9 cellular contexts compared by ENCODE assay signal in the genomic region with DNA sequence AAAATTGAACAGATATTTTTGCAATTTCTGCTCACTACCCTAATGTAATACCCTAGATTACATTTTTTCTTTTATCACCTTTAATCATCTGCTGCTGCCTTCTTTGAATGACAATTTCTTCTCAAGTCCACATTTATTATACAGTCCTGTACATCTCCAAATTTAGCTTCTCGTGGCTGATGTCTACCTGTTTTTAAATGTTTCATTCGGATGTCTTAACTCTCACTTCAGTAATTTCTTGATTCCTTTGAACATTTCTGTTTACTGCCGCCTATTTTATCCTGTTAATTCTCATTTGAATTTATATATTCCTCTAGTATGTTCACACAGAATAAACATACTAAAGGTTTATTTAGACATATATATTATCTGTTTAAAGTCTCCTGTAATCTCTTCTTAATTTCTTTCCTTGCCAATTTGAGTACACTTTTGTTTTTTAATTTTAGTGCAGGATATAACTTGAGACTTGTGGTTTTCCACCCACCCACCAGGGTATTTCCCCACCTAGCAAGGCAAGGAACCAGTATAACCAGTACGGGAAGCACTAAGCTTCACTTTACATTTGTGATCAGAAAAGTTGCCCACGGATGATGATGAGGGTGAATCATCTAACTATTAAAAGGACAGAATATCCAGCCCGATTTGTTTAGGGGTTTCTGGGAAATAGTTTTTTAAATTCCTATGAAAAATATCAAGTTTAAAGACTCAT. TPM values are rescaled to one million over a fixed set of nuclear protein-coding genes. Genes with fewer than 3 reads are reported as not detected.
A peak's percentile ranks its signal among the peaks of the same experiment; 100 is the strongest.
DNase-seq lines count a peak whose midpoint lies in the region; ATAC-seq and TF ChIP-seq lines count a peak whose summit lies in the region.
"Had no signal": no experiment of that assay in that cellular context is flagged by ENCODE, and none has a peak within 500 bp of the region (broad histone marks: within the 10 kb centered on the region; RNA-seq: fewer than 3 reads in every experiment).

No MANE protein-coding gene starts in this region.

- H3K4me3 ChIP-seq in GM12864 (ENCODE audit: low read depth, low read length), result no peak overlapping the region
- H3K4me3 ChIP-seq in right atrium auricular region, result no peak overlapping the region
- H3K4me3 ChIP-seq in lower lobe of right lung, result no peak overlapping the region

- H3K9ac ChIP-seq in H9 (ENCODE audit: extremely low read depth, insufficient read length, low read length), result peak overlapping the region; percentile 23

- no peak overlapping the region for H2BK120ac ChIP-seq in H9 (ENCODE audit: low read depth, low read length, poor library complexity, severe bottlenecking)

- H3K4me2 ChIP-seq in H9 (ENCODE audit: insufficient read depth, insufficient read length, low read length), result no peak overlapping the region

- H3K9me3 ChIP-seq in H9 (ENCODE audit: control insufficient read depth, low read depth, low read length) (no peaks in the 10 kb centered on the region), right atrium auricular region (peaks cover 0 to 4% of the 10 kb centered on the region in 2 donors), lower lobe of right lung (no peaks in the 10 kb centered on the region)

- WGBS in H9 (ENCODE audit: extremely low coverage, insufficient read length, low lambda C conversion rate), result no CpG with 5 or more reads among the region's 6 CpGs

- H2BK12ac ChIP-seq in H9 (ENCODE audit: insufficient read length, low read depth, low read length), result no peak overlapping the region

- no peak for TF ChIP-seq CTCF in GM12864 (IDR thresholded peaks at IDR 0.05; ENCODE audit: low read depth, low read length, missing control alignments)
- TF ChIP-seq CTCF in H9 (conservative IDR thresholded peaks at IDR 0.05), result no peak
- TF ChIP-seq CTCF in activated B cell treated with CpG ODN at 0.5 μM for 24 hours (IDR thresholded peaks at IDR 0.05), result no peak
- no peak for TF ChIP-seq CTCF in right atrium auricular region (IDR thresholded peaks at IDR 0.05)
- no peak for TF ChIP-seq CTCF in lower lobe of right lung (IDR thresholded peaks at IDR 0.05)

- H3K14ac ChIP-seq in H9 (ENCODE audit: insufficient read depth, low read length), result no peak overlapping the region

- H3T11ph ChIP-seq in H9 (ENCODE audit: low read length), result no peak overlapping the region

- no peak overlapping the region for H3K23ac ChIP-seq in H9 (ENCODE audit: insufficient read length, low read depth, low read length)

- H3K79me1 ChIP-seq in H9 (ENCODE audit: insufficient read depth, low read depth, low read length, poor library complexity, severe bottlenecking), result no peaks in the 10 kb centered on the region

- H3K27ac ChIP-seq in H9 (ENCODE audit: insufficient read length, low read depth, low read length), result no peak overlapping the region
- no peak overlapping the region for H3K27ac ChIP-seq in right atrium auricular region
- no peak overlapping the region for H3K27ac ChIP-seq in lower lobe of right lung

- no peak overlapping the region for H2BK5ac ChIP-seq in H9 (ENCODE audit: insufficient read length, low read length)

- no peak overlapping the region for H2BK15ac ChIP-seq in H9 (ENCODE audit: low read depth, low read length)

- CTCF ChIA-PET in activated B cell treated with CpG ODN at 0.5 μM for 24 hours (lab: Charles Lee), result no interaction called here

- H3K27ac Mint-ChIP-seq in H9 (no peak overlapping the region; a peak in 1 of 7 replicates), activated B cell treated with CpG ODN at 0.5 μM for 24 hours (peak overlapping the region; percentile 10)
- H3K27ac Mint-ChIP-seq in naive thymus-derived CD8-positive, alpha-beta T cell, result peak overlapping the region; percentile 46 to 94 (median 60)

- H3K36me3 Mint-ChIP-seq in H9 (ENCODE audit: insufficient read depth in 1 of 3, low read depth in 3 of 3) (no peaks in the 10 kb centered on the region), activated B cell treated with CpG ODN at 0.5 μM for 24 hours (ENCODE audit: low read depth) (no peaks in the 10 kb centered on the region)
- peaks cover 0 to 2% (median 0%) of the 10 kb centered on the region in 3 donors for H3K36me3 Mint-ChIP-seq in naive thymus-derived CD8-positive, alpha-beta T cell

- H4K5ac ChIP-seq in H9 (ENCODE audit: insufficient read length, low read depth, low read length), result no peak overlapping the region

- H2AFZ ChIP-seq in H9 (ENCODE audit: low read length), result no peak overlapping the region

- no peak overlapping the region for H2BK20ac ChIP-seq in H9 (ENCODE audit: low read depth, low read length, poor library complexity, severe bottlenecking)

- intact Hi-C loops in activated B cell treated with CpG ODN at 0.5 μM for 24 hours (cut with micrococcal nuclease) (no loop called here), lower lobe of right lung (cut with DNase I) (no loop called here), left colon (cut with DNase I, micrococcal nuclease) (no loop called here)

- H3K4ac ChIP-seq in H9 (ENCODE audit: low read depth, low read length), result no peak overlapping the region

- H3K27me3 Mint-ChIP-seq in H9 (ENCODE audit: low read depth) (no peaks in the 10 kb centered on the region), activated B cell treated with CpG ODN at 0.5 μM for 24 hours (no peaks in the 10 kb centered on the region)
- no peaks in the 10 kb centered on the region for H3K27me3 Mint-ChIP-seq in naive thymus-derived CD8-positive, alpha-beta T cell

- no peaks in the 10 kb centered on the region; a peak in 1 of 5 replicates for H3K9me3 Mint-ChIP-seq in H9
- H3K9me3 Mint-ChIP-seq in activated B cell treated with CpG ODN at 0.5 μM for 24 hours, result no peaks in the 10 kb centered on the region
- H3K9me3 Mint-ChIP-seq in naive thymus-derived CD8-positive, alpha-beta T cell, result peaks cover 0 to 3% (median 0%) of the 10 kb centered on the region in 9 donors

- H3K36me3 ChIP-seq in right atrium auricular region, result no peaks in the 10 kb centered on the region
- no peaks in the 10 kb centered on the region for H3K36me3 ChIP-seq in lower lobe of right lung

- H3K56ac ChIP-seq in H9 (ENCODE audit: insufficient read length, low read depth, low read length), result no peak overlapping the region

- no peaks in the 10 kb centered on the region for H4K20me1 ChIP-seq in H9 (ENCODE audit: control insufficient read depth, insufficient read depth, insufficient read length)

- H3K27me3 ChIP-seq in H9 (ENCODE audit: insufficient read depth, low read length) (no peaks in the 10 kb centered on the region), right atrium auricular region (no peaks in the 10 kb centered on the region), lower lobe of right lung (ENCODE audit: low read depth) (no peaks in the 10 kb centered on the region)

- peak; percentile 42 for ATAC-seq in activated B cell treated with CpG ODN at 0.5 μM for 24 hours (ENCODE audit: low read depth)
- peak; percentile 99 for ATAC-seq in naive thymus-derived CD8-positive, alpha-beta T cell
- ATAC-seq in lower lobe of right lung, result no peak
- no peak for ATAC-seq in left colon

- peaks cover 0 to 6% of the 10 kb centered on the region in 2 experiments; a peak in 3 of 4 replicates for H3K4me1 Mint-ChIP-seq in H9
- peaks cover 12% of the 10 kb centered on the region for H3K4me1 Mint-ChIP-seq in activated B cell treated with CpG ODN at 0.5 μM for 24 hours
- peaks cover 12 to 15% (median 13%) of the 10 kb centered on the region in 4 donors for H3K4me1 Mint-ChIP-seq in naive thymus-derived CD8-positive, alpha-beta T cell

- H3K79me2 ChIP-seq in H9 (ENCODE audit: insufficient read depth, low read length), result no peaks in the 10 kb centered on the region

- H3K4me1 ChIP-seq in H9 (ENCODE audit: insufficient read depth, low read length) (no peaks in the 10 kb centered on the region), right atrium auricular region (no peaks in the 10 kb centered on the region), lower lobe of right lung (no peaks in the 10 kb centered on the region)

- no peak overlapping the region for H4K91ac ChIP-seq in H9 (ENCODE audit: insufficient read length, low read depth, low read length)

- DNase-seq in GM12864 (ENCODE audit: low read depth) (peak; percentile 2), H9 (no peak), activated B cell treated with CpG ODN at 0.5 μM for 24 hours (no peak), UCSD-AML1 (lab: John Stamatoyannopoulos, UW; ENCODE audit: unreplicated experiment) (no peak), right atrium auricular region (ENCODE audit: low spot score) (no peak), lower lobe of right lung (no peak), left colon (no peak)
- peak in 9 of 10 donors; percentile 2 to 60 (median 25) for DNase-seq in naive thymus-derived CD8-positive, alpha-beta T cell
- DNase-seq: foreskin melanocyte had no signal

- H3K4me3 Mint-ChIP-seq in H9 (no peak overlapping the region), activated B cell treated with CpG ODN at 0.5 μM for 24 hours (peak overlapping the region; percentile 11)
- peak overlapping the region; percentile 40 to 88 (median 71) for H3K4me3 Mint-ChIP-seq in naive thymus-derived CD8-positive, alpha-beta T cell

- H3K23me2 ChIP-seq in H9 (ENCODE audit: insufficient read length, low read depth, low read length, poor library complexity, severe bottlenecking), result no peaks in the 10 kb centered on the region

- POLR2A ChIA-PET in activated B cell treated with CpG ODN at 0.5 μM for 24 hours (lab: Charles Lee), result no interaction called here
- POLR2A ChIA-PET in naive thymus-derived CD8-positive, alpha-beta T cell (lab: Charles Lee), result no interaction called here

- no peak overlapping the region for H2AK5ac ChIP-seq in H9 (ENCODE audit: insufficient read length, low read length)

- no peak overlapping the region for H3K18ac ChIP-seq in H9 (ENCODE audit: insufficient read length, low read depth, low read length)

- no peak overlapping the region for H4K8ac ChIP-seq in H9 (replicated peaks; ENCODE audit: insufficient read length, low read depth, low read length)

RNA-seq across cellular contexts. Expression of a gene that starts 12.7 kb away (rescaled TPM):
- total RNA-seq in H9 (2021) (not detected in 2 replicates), activated B cell treated with CpG ODN at 0.5 μM for 24 hours (not detected in 2 replicates), right atrium auricular region (not detected), lower lobe of right lung (not detected), left colon (10 to 100 TPM; 21.5 to 26.9 TPM)
- total RNA-seq in naive thymus-derived CD8-positive, alpha-beta T cell, result not detected
- not detected for polyA plus RNA-seq in naive thymus-derived CD8-positive, alpha-beta T cell

RNA-seq across cellular contexts. Expression of a gene that starts 36.1 kb away (rescaled TPM):
- total RNA-seq in H9 (2021) (0.83 and 0.86 TPM in 2 replicates), activated B cell treated with CpG ODN at 0.5 μM for 24 hours (not detected in 2 replicates), right atrium auricular region (under 1 TPM in 1 of 2 donors, not detected in 1; 0.85 TPM), lower lobe of right lung (5.9 TPM), left colon (under 1 TPM; 0.17 to 0.24 TPM)
- total RNA-seq in naive thymus-derived CD8-positive, alpha-beta T cell, result not detected
- not detected for polyA plus RNA-seq in naive thymus-derived CD8-positive, alpha-beta T cell

Comparison
In these comparisons a context has a peak if more than half of its experiments do, and no peak if none do; other contexts are left out.
1. DNase-seq: peak in GM12864 (single experiment) and naive thymus-derived CD8-positive, alpha-beta T cell (9 of 10); none in H9 (single experiment), activated B cell treated with CpG ODN at 0.5 μM for 24 hours (single experiment), UCSD-AML1 (single experiment), right atrium auricular region (single experiment), lower lobe of right lung (single experiment) and left colon (0 of 2).
2. H3K27ac Mint-ChIP-seq: peak in activated B cell treated with CpG ODN at 0.5 μM for 24 hours (single experiment) and naive thymus-derived CD8-positive, alpha-beta T cell (10 of 10); none in H9 (0 of 3).
3. H3K4me3 Mint-ChIP-seq: peak in activated B cell treated with CpG ODN at 0.5 μM for 24 hours (single experiment) and naive thymus-derived CD8-positive, alpha-beta T cell (10 of 10); none in H9 (0 of 2).
4. ATAC-seq: peak in activated B cell treated with CpG ODN at 0.5 μM for 24 hours (single experiment) and naive thymus-derived CD8-positive, alpha-beta T cell (2 of 2); none in lower lobe of right lung (0 of 2) and left colon (single experiment).
5. RNA of a gene that starts 12.7 kb away (total RNA-seq): 21.5 to 26.9 TPM in left colon; not detected in naive thymus-derived CD8-positive, alpha-beta T cell, not detected in H9, not detected in activated B cell treated with CpG ODN at 0.5 μM for 24 hours, not detected in right atrium auricular region and not detected in lower lobe of right lung (single experiment); every median in the first group is over 10 times any median in the second.